In genomic region chr10:84336406-84336805, GRCh38 we compare ENCODE assay signal across 15 cellular contexts. TPM values are rescaled to one million over a fixed set of nuclear protein-coding genes. Genes with fewer than 3 reads are reported as not detected.
DNase-seq lines count a peak whose midpoint lies in the region; ATAC-seq and TF ChIP-seq lines count a peak whose summit lies in the region.
"Had no signal": no experiment of that assay in that cellular context is flagged by ENCODE, and none has a peak within 500 bp of the region (broad histone marks: within the 10 kb centered on the region; RNA-seq: fewer than 3 reads in every experiment).

No MANE protein-coding gene starts in this region.

- H4K91ac ChIP-seq in IMR-90 (ENCODE audit: insufficient read depth, low read depth, low read length) = no peak overlapping the region

- intact Hi-C loops in IMR-90 (cut with micrococcal nuclease) = no loop called here
- intact Hi-C loops in upper lobe of right lung (cut with DNase I) = no loop called here

- H2AK5ac ChIP-seq in IMR-90 (ENCODE audit: low read depth, low read length) = 0 out of 2 replicates have a peak overlapping the region, but pooled peaks have one; percentile 43

- DNase-seq in IMR-90 = no peak
- peak; percentile 81 for DNase-seq in islet precursor cell
- DNase-seq in upper lobe of right lung = no peak
- no peak for DNase-seq in NCI-H1417 (lab: John Stamatoyannopoulos, UW)
- no peak for DNase-seq in stimulated activated CD4-positive, alpha-beta T cell treated with anti-CD3 and anti-CD28 coated beads, Interleukin-4, amount 100 ng/mL, for 4 hours
- no peak for DNase-seq in RKO (ENCODE audit: low spot score)
- DNase-seq: CD8-positive, alpha-beta T cell; H7; Karpas-422; NCI-H1417 treated with DMSO at 0.1 percent for 48 hours; NCI-H2029; NCI-H2171 treated with DMSO at 0.1 percent for 48 hours; NCI-H524 treated with DMSO at 0.1 percent for 48 hours; OCI-M1 had no signal

- ATAC-seq in IMR-90 (ENCODE audit: low read depth) = peak; percentile 30
- peak; percentile 29; the same call in 2 of the 3 replicates for ATAC-seq in SK-N-SH treated with all-trans-retinoic acid at 6 μM for 48 hours
- ATAC-seq in upper lobe of right lung = peak; percentile 50
- ATAC-seq: CD8-positive, alpha-beta T cell had no signal

- no peak overlapping the region for H3K18ac ChIP-seq in IMR-90 (ENCODE audit: low read depth, low read length)

- no peak overlapping the region for H3K56ac ChIP-seq in IMR-90 (ENCODE audit: extremely low read depth, insufficient read depth, low read length)

- no peaks in the 10 kb centered on the region for H3K27me3 ChIP-seq in IMR-90 (ENCODE audit: control insufficient read depth, insufficient read depth, low read length)
- H3K27me3 ChIP-seq in upper lobe of right lung = no peaks in the 10 kb centered on the region

- no peak for TF ChIP-seq CTCF in IMR-90 (conservative IDR thresholded peaks at IDR 0.05; ENCODE audit: low read depth, low read length)
- no peak for TF ChIP-seq CTCF in upper lobe of right lung (IDR thresholded peaks at IDR 0.05)

- peaks cover 9 to 69% of the 10 kb centered on the region in 2 experiments; a peak in 3 of 4 replicates for H3K79me1 ChIP-seq in IMR-90 (ENCODE audit: low read depth in 1 of 2, low read length in 2 of 2)

- H4K20me1 ChIP-seq in IMR-90 (ENCODE audit: insufficient read depth, low read length) = peaks cover 62% of the 10 kb centered on the region

- H3K4me2 ChIP-seq in IMR-90 (ENCODE audit: low read depth, low read length) = peak overlapping the region; percentile 25

- dilution Hi-C loops in IMR-90 (cut with HindIII; ENCODE audit: low sequenced_read_pairs, unreplicated experiment) = no loop called here

- H3K4me3 ChIP-seq in IMR-90 (ENCODE audit: insufficient read depth, low read depth, low read length) = no peak overlapping the region
- H3K4me3 ChIP-seq in upper lobe of right lung = no peak overlapping the region

- peak overlapping the region; percentile 48 for H2BK20ac ChIP-seq in IMR-90 (ENCODE audit: low read depth, low read length)

- no peak for TF ChIP-seq POLR2A in IMR-90 (IDR thresholded peaks at IDR 0.05; ENCODE audit: low read depth, low read length)

- no peak for TF ChIP-seq RAD21 in IMR-90 (IDR thresholded peaks at IDR 0.05; ENCODE audit: low read length)

- in situ Hi-C loops in IMR-90 (cut with MboI; ENCODE audit: low sequenced_read_pairs) = no loop called here

- peaks cover 10% of the 10 kb centered on the region for H3K4me1 ChIP-seq in IMR-90 (ENCODE audit: control insufficient read depth, insufficient read depth, low read length)
- H3K4me1 ChIP-seq in upper lobe of right lung = peaks cover 44% of the 10 kb centered on the region

- H3K23ac ChIP-seq in IMR-90 (ENCODE audit: low read depth, low read length) = peak overlapping the region; percentile 68; the same call in 1 of the 2 replicates

- H4K8ac ChIP-seq in IMR-90 (ENCODE audit: low read depth in 2 of 2, low read length in 2 of 2) = no peak overlapping the region

- peak overlapping the region; percentile 55; the same call in 1 of the 2 replicates for H3K27ac ChIP-seq in IMR-90 (ENCODE audit: insufficient read depth, low read length)
- no peak overlapping the region for H3K27ac ChIP-seq in upper lobe of right lung

- H3K9ac ChIP-seq in IMR-90 (ENCODE audit: low read depth, low read length) = no peak overlapping the region

- peak overlapping the region; percentile 15 for H2BK5ac ChIP-seq in IMR-90 (ENCODE audit: low read depth, low read length, poor library complexity, severe bottlenecking)

- no peak overlapping the region for H2AK9ac ChIP-seq in IMR-90 (replicated peaks; ENCODE audit: low read depth, low read length, poor library complexity)

- H2BK15ac ChIP-seq in IMR-90 (ENCODE audit: low read depth, low read length) = no peak overlapping the region

- peak overlapping the region; percentile 82 for H3K4ac ChIP-seq in IMR-90 (ENCODE audit: low read depth, low read length)

- POLR2A ChIA-PET in IMR-90 (lab: Charles Lee; ENCODE audit: unreplicated experiment) = no interaction called here

- no peak overlapping the region for H2AFZ ChIP-seq in IMR-90 (replicated peaks; ENCODE audit: low read length, poor library complexity)

- H3K36me3 ChIP-seq in IMR-90 (ENCODE audit: control insufficient read depth, insufficient read depth, low read length) (no peaks in the 10 kb centered on the region), upper lobe of right lung (no peaks in the 10 kb centered on the region)

- peak overlapping the region; percentile 66 for H3K14ac ChIP-seq in IMR-90 (replicated peaks; ENCODE audit: low read depth, low read length)

- no peak overlapping the region; the same call in 1 of the 2 replicates for H4K5ac ChIP-seq in IMR-90 (ENCODE audit: low read depth, low read length)

- no peaks in the 10 kb centered on the region for H3K9me3 ChIP-seq in IMR-90 (ENCODE audit: control insufficient read depth, insufficient read depth, low read length)
- no peaks in the 10 kb centered on the region for H3K9me3 ChIP-seq in upper lobe of right lung

- H2BK120ac ChIP-seq in IMR-90 (ENCODE audit: low read depth, low read length) = no peak overlapping the region

- H3K9me1 ChIP-seq in IMR-90 (ENCODE audit: insufficient read depth, low read length) = peaks cover 25% of the 10 kb centered on the region

- WGBS in IMR-90 (ENCODE audit: extremely low coverage in 2 of 2, insufficient read length in 1 of 2), 2 experiments = 100% methylated on average over 1 of the region's 1 CpG; no CpG with 5 or more reads in 1 of the 2 experiments

- BruUV-seq in IMR-90 (replicated peaks; lab: Mats Ljungman, UMichigan) = no TSS peak

- CTCF ChIA-PET in IMR-90 (lab: Yijun Ruan, JAX) = no interaction called here

TF ChIP-seq in IMR-90, 13 proteins besides CTCF, POLR2A, EP300 and RAD21 (continues in another document):
- TF ChIP-seq FOS (IDR thresholded peaks at IDR 0.05; ENCODE audit: low read depth, low read length) = no peak
- TF ChIP-seq BHLHE40 (IDR thresholded peaks at IDR 0.05; ENCODE audit: low read depth, low read length) = no peak
- TF ChIP-seq ELK1 (IDR thresholded peaks at IDR 0.05; ENCODE audit: borderline replicate concordance, low read depth, low read length) = no peak
- TF ChIP-seq NFE2L2 (IDR thresholded peaks at IDR 0.05; ENCODE audit: low read depth, low read length) = no peak
- no peak for TF ChIP-seq RCOR1 (IDR thresholded peaks at IDR 0.05; ENCODE audit: insufficient replicate concordance, low read length)
- TF ChIP-seq RFX5 (IDR thresholded peaks at IDR 0.05; ENCODE audit: low read depth, low read length) = no peak
- TF ChIP-seq MAFK (IDR thresholded peaks at IDR 0.05; ENCODE audit: low read depth, low read length) = no peak
- no peak for TF ChIP-seq MXI1 (IDR thresholded peaks at IDR 0.05; ENCODE audit: borderline replicate concordance, low read depth, low read length)
- TF ChIP-seq USF2 (IDR thresholded peaks at IDR 0.05; ENCODE audit: low read depth, low read length) = no peak

TF ChIP-seq in SK-N-SH treated with all-trans-retinoic acid at 6 μM for 48 hours, 23 proteins besides CTCF, POLR2A, EP300 and RAD21 (continues in another document):
- TF ChIP-seq CSRNP3 (CRISPR knock-in tag; IDR thresholded peaks at IDR 0.05) (no peak), ZNF565 (CRISPR knock-in tag; conservative IDR thresholded peaks at IDR 0.05; ENCODE audit: low read depth) (no peak), TCF4 (CRISPR knock-in tag; IDR thresholded peaks at IDR 0.05; ENCODE audit: borderline replicate concordance) (no peak), ISL1 (CRISPR knock-in tag; IDR thresholded peaks at IDR 0.05) (no peak), PPARA (CRISPR knock-in tag; IDR thresholded peaks at IDR 0.05; ENCODE audit: borderline replicate concordance) (no peak), POU6F1 (CRISPR knock-in tag; IDR thresholded peaks at IDR 0.05; ENCODE audit: borderline replicate concordance, low read depth) (no peak), BACH2 (CRISPR knock-in tag; IDR thresholded peaks at IDR 0.05; ENCODE audit: borderline replicate concordance) (no peak), ARNTL (CRISPR knock-in tag; IDR thresholded peaks at IDR 0.05; ENCODE audit: borderline replicate concordance, low read depth) (no peak), ZFP3 (CRISPR knock-in tag; IDR thresholded peaks at IDR 0.05) (no peak), CSDC2 (CRISPR knock-in tag; IDR thresholded peaks at IDR 0.05) (no peak)

RNA-seq across cellular contexts. Expression of gene CCSER2, which starts 8.0 kb away (rescaled TPM):
- total RNA-seq in IMR-90 (2012; rRNA removed) = 27.8 and 31.7 TPM in 2 replicates
- polyA plus RNA-seq in IMR-90 (2012; rRNA removed) = 18.0 and 20.4 TPM in 2 replicates
- 3.7 and 4.3 TPM in 2 replicates for polyA plus RNA-seq in IMR-90 (2012; cell fraction: cytosol; rRNA removed)
- 4.0 and 33.3 TPM in 2 replicates for polyA plus RNA-seq in IMR-90 (2012; cell fraction: nucleus; rRNA removed; ENCODE audit: low replicate concordance)
- total RNA-seq in upper lobe of right lung = 74.4 TPM
